1 cellular context compared by ENCODE assay signal in genomic region chr9:128818099-128818838, GRCh38.
TF ChIP-seq lines count a peak whose summit lies in the region.

ENDOG (plus strand) TSS chr9:128818500; CDS start chr9:128818685, 185 bp downstream.

TF ChIP-seq in HEK293, 187 proteins besides CTCF, POLR2A, EP300 and RAD21 (continued from another document and continues in another):
- TF ChIP-seq ZNF354C (tag by site-specific recombination; IDR thresholded peaks at IDR 0.05; ENCODE audit: borderline replicate concordance, low read depth): no peak
- TF ChIP-seq ZNF558 (tag by site-specific recombination; IDR thresholded peaks at IDR 0.05): no peak
- no peak for TF ChIP-seq ZNF549 (tag by site-specific recombination; IDR thresholded peaks at IDR 0.05)
- no peak for TF ChIP-seq ZFP3 (tag by site-specific recombination; IDR thresholded peaks at IDR 0.05; ENCODE audit: low read depth)
- peak; percentile 89 for TF ChIP-seq KLF10 (tag by site-specific recombination; IDR thresholded peaks at IDR 0.05)
- TF ChIP-seq KLF1 (tag by site-specific recombination; IDR thresholded peaks at IDR 0.05): peak; percentile 56; the same call in 1 of the 2 replicates
- no peak for TF ChIP-seq AEBP2 (tag by site-specific recombination; IDR thresholded peaks at IDR 0.05; ENCODE audit: borderline replicate concordance)
- TF ChIP-seq GLI4 (tag by site-specific recombination; IDR thresholded peaks at IDR 0.05): no peak
- TF ChIP-seq IKZF3 (tag by site-specific recombination; IDR thresholded peaks at IDR 0.05): no peak
- no peak for TF ChIP-seq ZNF521 (tag by site-specific recombination; IDR thresholded peaks at IDR 0.05)
- TF ChIP-seq SP2 (tag by site-specific recombination; IDR thresholded peaks at IDR 0.05): peak; percentile 80
- TF ChIP-seq ZBTB49 (tag by site-specific recombination; IDR thresholded peaks at IDR 0.05; ENCODE audit: low read depth): no peak
- no peak for TF ChIP-seq ZNF114 (tag by site-specific recombination; IDR thresholded peaks at IDR 0.05)
- TF ChIP-seq ZBTB48 (tag by site-specific recombination; IDR thresholded peaks at IDR 0.05): peak; percentile 75
- no peak; the same call in 1 of the 2 replicates for TF ChIP-seq FEZF1 (tag by site-specific recombination; IDR thresholded peaks at IDR 0.05)
- no peak for TF ChIP-seq ZNF174 (tag by site-specific recombination; IDR thresholded peaks at IDR 0.05)
- no peak for TF ChIP-seq ZBTB44 (tag by site-specific recombination; IDR thresholded peaks at IDR 0.05)
- no peak for TF ChIP-seq ZNF140 (tag by site-specific recombination; IDR thresholded peaks at IDR 0.05)
- no peak for TF ChIP-seq MYNN (tag by site-specific recombination; IDR thresholded peaks at IDR 0.05; ENCODE audit: borderline replicate concordance)
- no peak for TF ChIP-seq MEIS1 (CRISPR knock-in tag; IDR thresholded peaks at IDR 0.05; ENCODE audit: borderline replicate concordance)
- no peak for TF ChIP-seq ZNF280C (tag by site-specific recombination; IDR thresholded peaks at IDR 0.05)
- TF ChIP-seq ZSCAN30 (tag by site-specific recombination; IDR thresholded peaks at IDR 0.05): no peak
- no peak for TF ChIP-seq ZNF555 (tag by site-specific recombination; conservative IDR thresholded peaks at IDR 0.05)
- 0 out of 2 replicates have a peak, but pooled peaks have one; percentile 18 for TF ChIP-seq ZNF24 (tag by site-specific recombination; IDR thresholded peaks at IDR 0.05)
- no peak for TF ChIP-seq ZFHX2 (tag by site-specific recombination; conservative IDR thresholded peaks at IDR 0.05)
- no peak for TF ChIP-seq ZNF791 (tag by site-specific recombination; IDR thresholded peaks at IDR 0.05)
- no peak for TF ChIP-seq ZBTB21 (tag by site-specific recombination; IDR thresholded peaks at IDR 0.05)
- TF ChIP-seq OVOL3 (tag by site-specific recombination; IDR thresholded peaks at IDR 0.05): no peak
- TF ChIP-seq ELK4 (IDR thresholded peaks at IDR 0.05; ENCODE audit: borderline replicate concordance, low read depth, low read length): no peak
- TF ChIP-seq ZNF768 (tag by site-specific recombination; IDR thresholded peaks at IDR 0.05): no peak
- TF ChIP-seq ZNF514 (tag by site-specific recombination; IDR thresholded peaks at IDR 0.05): no peak
- TF ChIP-seq KLF17 (tag by site-specific recombination; IDR thresholded peaks at IDR 0.05): peak; percentile 50
- no peak for TF ChIP-seq ZSCAN4 (tag by site-specific recombination; IDR thresholded peaks at IDR 0.05)
- TF ChIP-seq ZNF23 (tag by site-specific recombination; IDR thresholded peaks at IDR 0.05; ENCODE audit: borderline replicate concordance): no peak
- TF ChIP-seq ZNF639 (tag by site-specific recombination; IDR thresholded peaks at IDR 0.05): no peak
- TF ChIP-seq ZNF664 (tag by site-specific recombination; IDR thresholded peaks at IDR 0.05): no peak
- TF ChIP-seq BCL6B (tag by site-specific recombination; IDR thresholded peaks at IDR 0.05): no peak
- no peak for TF ChIP-seq ZNF148 (tag by site-specific recombination; IDR thresholded peaks at IDR 0.05; ENCODE audit: borderline replicate concordance)
- no peak for TF ChIP-seq ZNF311 (tag by site-specific recombination; IDR thresholded peaks at IDR 0.05; ENCODE audit: borderline replicate concordance)
- peak; percentile 98 for TF ChIP-seq ZNF561 (tag by site-specific recombination; IDR thresholded peaks at IDR 0.05; ENCODE audit: borderline replicate concordance)
- peak; percentile 21; the same call in 1 of the 2 replicates for TF ChIP-seq GLIS2 (tag by site-specific recombination; IDR thresholded peaks at IDR 0.05)
- TF ChIP-seq GLIS1 (tag by site-specific recombination; IDR thresholded peaks at IDR 0.05): peak; percentile 57; the same call in 1 of the 2 replicates
- TF ChIP-seq ZNF776 (tag by site-specific recombination; IDR thresholded peaks at IDR 0.05; ENCODE audit: borderline replicate concordance): no peak
- no peak for TF ChIP-seq ZNF621 (tag by site-specific recombination; IDR thresholded peaks at IDR 0.05)
- TF ChIP-seq ZNF175 (tag by site-specific recombination; IDR thresholded peaks at IDR 0.05): no peak
- no peak for TF ChIP-seq HOXA7 (CRISPR knock-in tag; IDR thresholded peaks at IDR 0.05; ENCODE audit: borderline replicate concordance)
- no peak for TF ChIP-seq ZNF701 (tag by site-specific recombination; IDR thresholded peaks at IDR 0.05)
- no peak for TF ChIP-seq ZNF221 (tag by site-specific recombination; IDR thresholded peaks at IDR 0.05; ENCODE audit: borderline replicate concordance)
- TF ChIP-seq ZBTB1 (tag by site-specific recombination; IDR thresholded peaks at IDR 0.05): no peak
- TF ChIP-seq ZNF426 (tag by site-specific recombination; IDR thresholded peaks at IDR 0.05): no peak
